11 cellular contexts compared by ENCODE assay signal in genomic region chr4:1199556-1200331, GRCh38. TPM values are rescaled to one million over a fixed set of nuclear protein-coding genes. Genes with fewer than 3 reads are reported as not detected.
A peak's percentile ranks its signal among the peaks of the same experiment; 100 is the strongest.
DNase-seq lines count a peak whose midpoint lies in the region; ATAC-seq and TF ChIP-seq lines count a peak whose summit lies in the region.
"Had no signal": no experiment of that assay in that cellular context is flagged by ENCODE, and none has a peak within 500 bp of the region (broad histone marks: within the 10 kb centered on the region; RNA-seq: fewer than 3 reads in every experiment).

No MANE protein-coding gene starts in this region.

- no peaks in the 10 kb centered on the region for H3K36me3 ChIP-seq in BLaER1
- H3K36me3 ChIP-seq: MG63 had no signal

- H3K4me3 Mint-ChIP-seq in natural killer cell treated with Interleukin-12 subunit alpha and Interleukin-12 subunit beta and Interleukin-15 and Interleukin-18, amount 100 ng/mL, for 72 hours, result peak overlapping the region; percentile 57

- peaks cover 14% of the 10 kb centered on the region for H4K20me1 ChIP-seq in BLaER1

- H3K4me1 Mint-ChIP-seq in natural killer cell treated with Interleukin-12 subunit alpha and Interleukin-12 subunit beta and Interleukin-15 and Interleukin-18, amount 100 ng/mL, for 72 hours (ENCODE audit: low read depth in 2 of 2), result peaks cover 50 to 51% of the 10 kb centered on the region in 2 donors

- peak overlapping the region; percentile 99 for H3K4me2 ChIP-seq in BLaER1

- peak overlapping the region; percentile 76; the same call in 1 of the 2 replicates for H3K9ac ChIP-seq in BLaER1

- no peak for TF ChIP-seq CTCF in NB4 (IDR thresholded peaks at IDR 0.05; ENCODE audit: low read depth, low read length)
- no peak for TF ChIP-seq CTCF in coronary artery (IDR thresholded peaks at IDR 0.05)

- H3K9me3 Mint-ChIP-seq in natural killer cell treated with Interleukin-12 subunit alpha and Interleukin-12 subunit beta and Interleukin-15 and Interleukin-18, amount 100 ng/mL, for 72 hours, result no peaks in the 10 kb centered on the region

- peaks cover 72% of the 10 kb centered on the region for H3K4me1 ChIP-seq in BLaER1
- H3K4me1 ChIP-seq: Caco-2 had no signal

- H3K27ac Mint-ChIP-seq in natural killer cell treated with Interleukin-12 subunit alpha and Interleukin-12 subunit beta and Interleukin-15 and Interleukin-18, amount 100 ng/mL, for 72 hours, result no peak overlapping the region

- TF ChIP-seq POLR2A in NB4 (IDR thresholded peaks at IDR 0.05; ENCODE audit: extremely low read depth, insufficient read length), result no peak

- no peaks in the 10 kb centered on the region for H3K27me3 Mint-ChIP-seq in natural killer cell treated with Interleukin-12 subunit alpha and Interleukin-12 subunit beta and Interleukin-15 and Interleukin-18, amount 100 ng/mL, for 72 hours

- peaks cover 7% of the 10 kb centered on the region; the same call in 1 of the 2 replicates for H3K27me3 ChIP-seq in BLaER1
- H3K27me3 ChIP-seq: MG63 had no signal

- no peaks in the 10 kb centered on the region for H3K9me3 ChIP-seq in BLaER1
- H3K9me3 ChIP-seq: Caco-2, MG63 had no signal

- H3K27ac ChIP-seq in BLaER1 (no peak overlapping the region), coronary artery (no peak overlapping the region)

- H3K4me3 ChIP-seq in BLaER1 (peak overlapping the region; percentile 62), NB4 (ENCODE audit: low read depth, low read length) (no peak overlapping the region), coronary artery (no peak overlapping the region)
- H3K4me3 ChIP-seq: lung, MG63 had no signal

- peak; percentile 5 for DNase-seq in NB4 (ENCODE audit: low read depth)
- DNase-seq in coronary artery (ENCODE audit: low spot score), result peak; percentile 61
- DNase-seq in natural killer cell treated with Interleukin-12 subunit alpha and Interleukin-12 subunit beta and Interleukin-15 and Interleukin-18, amount 100 ng/mL, for 72 hours (ENCODE audit: low spot score), result peak; percentile 46
- DNase-seq in SIG-M5 (lab: John Stamatoyannopoulos, UW), result no peak
- no peak for DNase-seq in NCI-H446 treated with DMSO at 0.1 percent for 48 hours (lab: John Stamatoyannopoulos, UW)
- no peak for DNase-seq in hypothalamus (lab: John Stamatoyannopoulos, UW)

- ATAC-seq in natural killer cell treated with Interleukin-12 subunit alpha and Interleukin-12 subunit beta and Interleukin-15 and Interleukin-18, amount 100 ng/mL, for 72 hours, result no peak
- no peak for ATAC-seq in HG02938 (IDR thresholded peaks at IDR 0.05; ENCODE audit: unreplicated experiment)

- H3K36me3 Mint-ChIP-seq in natural killer cell treated with Interleukin-12 subunit alpha and Interleukin-12 subunit beta and Interleukin-15 and Interleukin-18, amount 100 ng/mL, for 72 hours, result no peaks in the 10 kb centered on the region

RNA-seq across cellular contexts. Expression of gene SPON2, which starts 27.4 kb away (rescaled TPM):
- total RNA-seq in natural killer cell treated with Interleukin-12 subunit alpha and Interleukin-12 subunit beta and Interleukin-15 and Interleukin-18, amount 100 ng/mL, for 72 hours, result 10 to 100 TPM in 1 of 2 donors, 1 to 10 TPM in 1; 1.5 to 13.6 TPM

RNA-seq across cellular contexts. Expression of gene CTBP1, which starts 49.2 kb away (rescaled TPM):
- total RNA-seq in natural killer cell treated with Interleukin-12 subunit alpha and Interleukin-12 subunit beta and Interleukin-15 and Interleukin-18, amount 100 ng/mL, for 72 hours, result 100 to 1,000 TPM; 109 to 245 TPM

Comparison
In these comparisons a context has a peak if more than half of its experiments do, and no peak if none do; other contexts are left out.
1. DNase-seq: peak in NB4 (single experiment), coronary artery (single experiment) and natural killer cell treated with Interleukin-12 subunit alpha and Interleukin-12 subunit beta and Interleukin-15 and Interleukin-18, amount 100 ng/mL, for 72 hours (single experiment); none in SIG-M5 (single experiment), NCI-H446 treated with DMSO at 0.1 percent for 48 hours (single experiment) and hypothalamus (0 of 51).